ENCODE assay signal across 1 cellular context in the genomic region with DNA sequence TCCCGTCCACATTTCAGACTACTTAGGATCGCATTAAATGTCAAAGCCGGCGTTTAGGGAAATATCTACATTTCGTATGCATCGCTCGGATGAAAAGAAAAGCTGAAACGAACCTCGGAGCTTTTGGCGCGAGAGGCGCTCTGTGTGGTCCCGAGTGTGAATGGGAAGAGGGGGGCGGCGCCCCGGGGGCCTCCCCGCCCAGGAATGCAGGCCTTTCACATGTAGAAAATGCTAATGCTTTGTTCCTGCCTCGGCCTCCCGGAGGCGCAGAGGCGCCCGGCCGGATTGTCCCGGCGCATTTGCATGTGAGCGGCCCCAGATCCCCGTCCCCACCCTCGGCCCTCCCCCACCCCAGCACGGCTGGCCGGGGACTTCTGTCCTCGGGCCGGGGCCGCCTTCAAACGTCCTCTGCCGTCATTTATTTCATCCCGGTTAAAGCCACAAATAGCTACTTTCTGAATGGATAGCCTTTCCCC.
TF ChIP-seq lines count a peak whose summit lies in the region.

No MANE protein-coding gene starts in this region.

TF ChIP-seq in HepG2, 621 proteins besides CTCF, POLR2A, EP300 and RAD21 (continued from another document and continues in another):
- TF ChIP-seq ERF (CRISPR knock-in tag; IDR thresholded peaks at IDR 0.05) (0 out of 2 replicates have a peak, but pooled peaks have one; percentile 21), ZNF343 (CRISPR knock-in tag; IDR thresholded peaks at IDR 0.05) (no peak), ZNF33B (CRISPR knock-in tag; IDR thresholded peaks at IDR 0.05) (no peak), TEAD3 (CRISPR knock-in tag; optimal IDR thresholded peaks at IDR 0.05; ENCODE audit: borderline replicate concordance) (peak; percentile 84), ZNF513 (CRISPR knock-in tag; conservative IDR thresholded peaks at IDR 0.05) (no peak), REPIN1 (CRISPR knock-in tag; IDR thresholded peaks at IDR 0.05; ENCODE audit: borderline replicate concordance, low read depth) (no peak), ZNF335 (CRISPR knock-in tag; IDR thresholded peaks at IDR 0.05) (0 out of 2 replicates have a peak, but pooled peaks have one; percentile 23), NFIB (CRISPR knock-in tag; IDR thresholded peaks at IDR 0.05; ENCODE audit: borderline replicate concordance) (no peak), IRX3 (CRISPR knock-in tag; IDR thresholded peaks at IDR 0.05; ENCODE audit: borderline replicate concordance, low read depth) (0 out of 2 replicates have a peak, but pooled peaks have one; percentile 23), ZBTB40 (IDR thresholded peaks at IDR 0.05) (no peak), ZBTB40 (CRISPR knock-in tag; IDR thresholded peaks at IDR 0.05) (0 out of 2 replicates have a peak, but pooled peaks have one; percentile 27), ZMYM2 (CRISPR knock-in tag; IDR thresholded peaks at IDR 0.05) (0 out of 2 replicates have a peak, but pooled peaks have one; percentile 24), TSC22D2 (CRISPR knock-in tag; IDR thresholded peaks at IDR 0.05; ENCODE audit: borderline replicate concordance) (0 out of 2 replicates have a peak, but pooled peaks have one; percentile 28), ZBTB21 (CRISPR knock-in tag; IDR thresholded peaks at IDR 0.05) (0 out of 2 replicates have a peak, but pooled peaks have one; percentile 8), ZNF782 (CRISPR knock-in tag; IDR thresholded peaks at IDR 0.05; ENCODE audit: borderline replicate concordance) (no peak), ZNF703 (CRISPR knock-in tag; IDR thresholded peaks at IDR 0.05; ENCODE audit: borderline replicate concordance) (0 out of 2 replicates have a peak, but pooled peaks have one; percentile 28), TFDP1 (CRISPR knock-in tag; IDR thresholded peaks at IDR 0.05; ENCODE audit: borderline replicate concordance) (peak; percentile 20; the same call in 1 of the 2 replicates), SOX6 (IDR thresholded peaks at IDR 0.05) (no peak), SOX6 (CRISPR knock-in tag; IDR thresholded peaks at IDR 0.05) (peak; percentile 53), ZNF441 (CRISPR knock-in tag; IDR thresholded peaks at IDR 0.05; ENCODE audit: borderline replicate concordance) (no peak), ZNF775 (CRISPR knock-in tag; IDR thresholded peaks at IDR 0.05; ENCODE audit: borderline replicate concordance) (no peak)
- TF ChIP-seq, protein P1, sequence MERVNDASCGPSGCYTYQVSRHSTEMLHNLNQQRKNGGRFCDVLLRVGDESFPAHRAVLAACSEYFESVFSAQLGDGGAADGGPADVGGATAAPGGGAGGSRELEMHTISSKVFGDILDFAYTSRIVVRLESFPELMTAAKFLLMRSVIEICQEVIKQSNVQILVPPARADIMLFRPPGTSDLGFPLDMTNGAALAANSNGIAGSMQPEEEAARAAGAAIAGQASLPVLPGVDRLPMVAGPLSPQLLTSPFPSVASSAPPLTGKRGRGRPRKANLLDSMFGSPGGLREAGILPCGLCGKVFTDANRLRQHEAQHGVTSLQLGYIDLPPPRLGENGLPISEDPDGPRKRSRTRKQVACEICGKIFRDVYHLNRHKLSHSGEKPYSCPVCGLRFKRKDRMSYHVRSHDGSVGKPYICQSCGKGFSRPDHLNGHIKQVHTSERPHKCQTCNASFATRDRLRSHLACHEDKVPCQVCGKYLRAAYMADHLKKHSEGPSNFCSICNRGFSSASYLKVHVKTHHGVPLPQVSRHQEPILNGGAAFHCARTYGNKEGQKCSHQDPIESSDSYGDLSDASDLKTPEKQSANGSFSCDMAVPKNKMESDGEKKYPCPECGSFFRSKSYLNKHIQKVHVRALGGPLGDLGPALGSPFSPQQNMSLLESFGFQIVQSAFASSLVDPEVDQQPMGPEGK (CRISPR knock-in tag; IDR thresholded peaks at IDR 0.05) = peak; percentile 95
- TF ChIP-seq, protein P2, sequence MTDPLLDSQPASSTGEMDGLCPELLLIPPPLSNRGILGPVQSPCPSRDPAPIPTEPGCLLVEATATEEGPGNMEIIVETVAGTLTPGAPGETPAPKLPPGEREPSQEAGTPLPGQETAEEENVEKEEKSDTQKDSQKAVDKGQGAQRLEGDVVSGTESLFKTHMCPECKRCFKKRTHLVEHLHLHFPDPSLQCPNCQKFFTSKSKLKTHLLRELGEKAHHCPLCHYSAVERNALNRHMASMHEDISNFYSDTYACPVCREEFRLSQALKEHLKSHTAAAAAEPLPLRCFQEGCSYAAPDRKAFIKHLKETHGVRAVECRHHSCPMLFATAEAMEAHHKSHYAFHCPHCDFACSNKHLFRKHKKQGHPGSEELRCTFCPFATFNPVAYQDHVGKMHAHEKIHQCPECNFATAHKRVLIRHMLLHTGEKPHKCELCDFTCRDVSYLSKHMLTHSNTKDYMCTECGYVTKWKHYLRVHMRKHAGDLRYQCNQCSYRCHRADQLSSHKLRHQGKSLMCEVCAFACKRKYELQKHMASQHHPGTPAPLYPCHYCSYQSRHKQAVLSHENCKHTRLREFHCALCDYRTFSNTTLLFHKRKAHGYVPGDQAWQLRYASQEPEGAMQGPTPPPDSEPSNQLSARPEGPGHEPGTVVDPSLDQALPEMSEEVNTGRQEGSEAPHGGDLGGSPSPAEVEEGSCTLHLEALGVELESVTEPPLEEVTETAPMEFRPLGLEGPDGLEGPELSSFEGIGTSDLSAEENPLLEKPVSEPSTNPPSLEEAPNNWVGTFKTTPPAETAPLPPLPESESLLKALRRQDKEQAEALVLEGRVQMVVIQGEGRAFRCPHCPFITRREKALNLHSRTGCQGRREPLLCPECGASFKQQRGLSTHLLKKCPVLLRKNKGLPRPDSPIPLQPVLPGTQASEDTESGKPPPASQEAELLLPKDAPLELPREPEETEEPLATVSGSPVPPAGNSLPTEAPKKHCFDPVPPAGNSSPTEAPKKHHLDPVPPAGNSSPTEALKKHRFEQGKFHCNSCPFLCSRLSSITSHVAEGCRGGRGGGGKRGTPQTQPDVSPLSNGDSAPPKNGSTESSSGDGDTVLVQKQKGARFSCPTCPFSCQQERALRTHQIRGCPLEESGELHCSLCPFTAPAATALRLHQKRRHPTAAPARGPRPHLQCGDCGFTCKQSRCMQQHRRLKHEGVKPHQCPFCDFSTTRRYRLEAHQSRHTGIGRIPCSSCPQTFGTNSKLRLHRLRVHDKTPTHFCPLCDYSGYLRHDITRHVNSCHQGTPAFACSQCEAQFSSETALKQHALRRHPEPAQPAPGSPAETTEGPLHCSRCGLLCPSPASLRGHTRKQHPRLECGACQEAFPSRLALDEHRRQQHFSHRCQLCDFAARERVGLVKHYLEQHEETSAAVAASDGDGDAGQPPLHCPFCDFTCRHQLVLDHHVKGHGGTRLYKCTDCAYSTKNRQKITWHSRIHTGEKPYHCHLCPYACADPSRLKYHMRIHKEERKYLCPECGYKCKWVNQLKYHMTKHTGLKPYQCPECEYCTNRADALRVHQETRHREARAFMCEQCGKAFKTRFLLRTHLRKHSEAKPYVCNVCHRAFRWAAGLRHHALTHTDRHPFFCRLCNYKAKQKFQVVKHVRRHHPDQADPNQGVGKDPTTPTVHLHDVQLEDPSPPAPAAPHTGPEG (CRISPR knock-in tag; IDR thresholded peaks at IDR 0.05) = peak; percentile 25; the same call in 1 of the 2 replicates
- TF ChIP-seq, protein P3, sequence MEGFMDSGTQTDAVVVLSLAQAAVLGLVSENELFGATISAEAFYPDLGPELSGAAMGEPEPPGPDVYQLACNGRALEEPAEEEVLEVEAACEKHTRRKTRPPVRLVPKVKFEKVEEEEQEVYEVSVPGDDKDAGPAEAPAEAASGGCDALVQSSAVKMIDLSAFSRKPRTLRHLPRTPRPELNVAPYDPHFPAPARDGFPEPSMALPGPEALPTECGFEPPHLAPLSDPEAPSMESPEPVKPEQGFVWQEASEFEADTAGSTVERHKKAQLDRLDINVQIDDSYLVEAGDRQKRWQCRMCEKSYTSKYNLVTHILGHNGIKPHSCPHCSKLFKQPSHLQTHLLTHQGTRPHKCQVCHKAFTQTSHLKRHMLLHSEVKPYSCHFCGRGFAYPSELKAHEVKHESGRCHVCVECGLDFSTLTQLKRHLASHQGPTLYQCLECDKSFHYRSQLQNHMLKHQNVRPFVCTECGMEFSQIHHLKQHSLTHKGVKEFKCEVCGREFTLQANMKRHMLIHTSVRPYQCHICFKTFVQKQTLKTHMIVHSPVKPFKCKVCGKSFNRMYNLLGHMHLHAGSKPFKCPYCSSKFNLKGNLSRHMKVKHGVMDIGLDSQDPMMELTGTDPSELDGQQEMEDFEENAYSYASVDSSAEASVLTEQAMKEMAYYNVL (CRISPR knock-in tag; IDR thresholded peaks at IDR 0.05; ENCODE audit: borderline replicate concordance) = no peak
- TF ChIP-seq, protein P4, sequence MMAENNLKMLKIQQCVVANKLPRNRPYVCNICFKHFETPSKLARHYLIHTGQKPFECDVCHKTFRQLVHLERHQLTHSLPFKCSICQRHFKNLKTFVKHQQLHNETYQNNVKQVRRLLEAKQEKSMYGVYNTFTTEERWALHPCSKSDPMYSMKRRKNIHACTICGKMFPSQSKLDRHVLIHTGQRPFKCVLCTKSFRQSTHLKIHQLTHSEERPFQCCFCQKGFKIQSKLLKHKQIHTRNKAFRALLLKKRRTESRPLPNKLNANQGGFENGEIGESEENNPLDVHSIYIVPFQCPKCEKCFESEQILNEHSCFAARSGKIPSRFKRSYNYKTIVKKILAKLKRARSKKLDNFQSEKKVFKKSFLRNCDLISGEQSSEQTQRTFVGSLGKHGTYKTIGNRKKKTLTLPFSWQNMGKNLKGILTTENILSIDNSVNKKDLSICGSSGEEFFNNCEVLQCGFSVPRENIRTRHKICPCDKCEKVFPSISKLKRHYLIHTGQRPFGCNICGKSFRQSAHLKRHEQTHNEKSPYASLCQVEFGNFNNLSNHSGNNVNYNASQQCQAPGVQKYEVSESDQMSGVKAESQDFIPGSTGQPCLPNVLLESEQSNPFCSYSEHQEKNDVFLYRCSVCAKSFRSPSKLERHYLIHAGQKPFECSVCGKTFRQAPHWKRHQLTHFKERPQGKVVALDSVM (CRISPR knock-in tag; IDR thresholded peaks at IDR 0.05) = peak; percentile 62
